8 cellular contexts compared by ENCODE assay signal in genomic region chr14:102088012-102088792, GRCh38. TPM values are rescaled to one million over a fixed set of nuclear protein-coding genes. Genes with fewer than 3 reads are reported as not detected.
DNase-seq lines count a peak whose midpoint lies in the region; ATAC-seq, FAIRE-seq and TF ChIP-seq lines count a peak whose summit lies in the region.

No MANE protein-coding gene starts in this region.

- ATAC-seq in T-helper 17 cell (no peak), HG02970 (IDR thresholded peaks at IDR 0.05; ENCODE audit: low FRiP score, unreplicated experiment) (no peak)

- DNase-seq in GM18507 (ENCODE audit: extremely low spot score, insufficient read length, low read depth) (peak; percentile 33), T-helper 17 cell (peak in 2 of 3 donors; percentile 32 to 37), astrocyte of the cerebellum (ENCODE audit: low read depth) (no peak), smooth muscle cell (lab: John Stamatoyannopoulos, UW; ENCODE audit: unreplicated experiment) (no peak), inferior parietal cortex (ENCODE audit: extremely low spot score) (no peak), DMS 273 treated with DMSO at 0.1 percent for 48 hours (lab: John Stamatoyannopoulos, UW) (no peak)

- H3K4me1 Mint-ChIP-seq in T-helper 17 cell, result peaks cover 45% of the 10 kb centered on the region

- H3K4me1 ChIP-seq in iPS-15b (ENCODE audit: control insufficient read depth, insufficient read depth, low read length), result peaks cover 3% of the 10 kb centered on the region
- peaks cover 26% of the 10 kb centered on the region for H3K4me1 ChIP-seq in smooth muscle cell (ENCODE audit: low read depth)

- peak overlapping the region; percentile 94 for H3K9ac ChIP-seq in iPS-15b (ENCODE audit: low read depth, low read length)
- H3K9ac ChIP-seq in smooth muscle cell (ENCODE audit: low read depth), result peak overlapping the region; percentile 38

- H3K4me3 Mint-ChIP-seq in T-helper 17 cell, result peak overlapping the region; percentile 94

- peaks cover 11% of the 10 kb centered on the region for H3K36me3 Mint-ChIP-seq in T-helper 17 cell (ENCODE audit: low read depth)

- peak overlapping the region; percentile 84 for H3K27ac ChIP-seq in smooth muscle cell (ENCODE audit: low read depth)

- H3K27me3 Mint-ChIP-seq in T-helper 17 cell, result no peaks in the 10 kb centered on the region

- H2AFZ ChIP-seq in smooth muscle cell (ENCODE audit: low read depth), result peak overlapping the region; percentile 66

- in situ Hi-C loops in astrocyte of the cerebellum (cut with HindIII; ENCODE audit: low sequenced_read_pairs), result loop anchor here (25.0 kb wide), 1 partner anchor 224 kb away; the partner anchor contains the start of genes MOK and ZNF839

- H3K9me3 ChIP-seq in T-helper 17 cell (ENCODE audit: control insufficient read depth, low read length, poor library complexity, severe bottlenecking) (no peaks in the 10 kb centered on the region), iPS-15b (ENCODE audit: control insufficient read depth, insufficient read depth, low read length) (no peaks in the 10 kb centered on the region), smooth muscle cell (replicated peaks; ENCODE audit: low read depth) (no peaks in the 10 kb centered on the region)

- 23% methylated on average over 37 of the region's 39 CpGs for WGBS in smooth muscle cell (ENCODE audit: low lambda C conversion rate)

- peak overlapping the region; percentile 88 for H3K27ac Mint-ChIP-seq in T-helper 17 cell

- H3K27me3 ChIP-seq in iPS-15b (ENCODE audit: control insufficient read depth, insufficient read depth, low read length) (no peaks in the 10 kb centered on the region), smooth muscle cell (ENCODE audit: low read depth) (no peaks in the 10 kb centered on the region)

- peaks cover 32% of the 10 kb centered on the region for H4K20me1 ChIP-seq in smooth muscle cell (ENCODE audit: low read depth)

- H3K36me3 ChIP-seq in iPS-15b (ENCODE audit: control insufficient read depth, insufficient read depth, low read length) (peaks cover 24% of the 10 kb centered on the region), smooth muscle cell (ENCODE audit: low read depth) (peaks cover 17% of the 10 kb centered on the region)

- TF ChIP-seq CTCF in astrocyte of the cerebellum (IDR thresholded peaks at IDR 0.05; ENCODE audit: low read depth, low read length, missing control alignments), result no peak
- TF ChIP-seq CTCF in smooth muscle cell (IDR thresholded peaks at IDR 0.05; ENCODE audit: borderline replicate concordance, insufficient read depth, poor library complexity, severe bottlenecking), result no peak

- H3K4me3 ChIP-seq in astrocyte of the cerebellum (ENCODE audit: low read depth, low read length) (peak overlapping the region; percentile 60), iPS-15b (ENCODE audit: low read depth, low read length) (peak overlapping the region; percentile 74), smooth muscle cell (peak overlapping the region; percentile 88)

- H3F3A ChIP-seq in smooth muscle cell (ENCODE audit: low read depth), result peaks cover 11% of the 10 kb centered on the region

- H3K79me2 ChIP-seq in smooth muscle cell (ENCODE audit: low read depth), result peaks cover 32% of the 10 kb centered on the region

- FAIRE-seq in GM18507 (lab: Jason Lieb, UNC), result peak; percentile 21

- peak overlapping the region; percentile 96 for H3K4me2 ChIP-seq in smooth muscle cell

RNA-seq across cellular contexts. Expression of gene HSP90AA1, which starts 1.4 kb away (rescaled TPM):
- total RNA-seq in T-helper 17 cell (100 to 1,000 TPM; 514 to 570 TPM), smooth muscle cell (436 and 568 TPM in 2 replicates)
- polyA plus RNA-seq in smooth muscle cell, result 353 and 446 TPM in 2 replicates

RNA-seq across cellular contexts. Expression of gene WDR20, which starts 51.5 kb away (rescaled TPM):
- total RNA-seq in T-helper 17 cell (10 to 100 TPM; 45.1 to 50.7 TPM), smooth muscle cell (12.0 and 22.8 TPM in 2 replicates)
- 19.4 and 20.4 TPM in 2 replicates for polyA plus RNA-seq in smooth muscle cell

Comparison
In these comparisons a context has a peak if more than half of its experiments do, and no peak if none do; other contexts are left out.
1. DNase-seq: peak in GM18507 (single experiment) and T-helper 17 cell (2 of 3); none in astrocyte of the cerebellum (single experiment), smooth muscle cell (single experiment), inferior parietal cortex (single experiment) and DMS 273 treated with DMSO at 0.1 percent for 48 hours (single experiment).
2. Peak in every context shown above with its lines, with median percentiles within 50 percentile points of each other: H3K4me3 ChIP-seq.